In genomic region chr1:44792736-44793502, GRCh38 we compare ENCODE assay signal across 1 cellular context.
A peak's percentile ranks its signal among the peaks of the same experiment; 100 is the strongest.
TF ChIP-seq lines count a peak whose summit lies in the region.

No MANE protein-coding gene starts in this region.

TF ChIP-seq in HEK293, 187 proteins besides CTCF, POLR2A, EP300 and RAD21 (continued from another document):
- TF ChIP-seq ATF2 (tag by site-specific recombination; IDR thresholded peaks at IDR 0.05; ENCODE audit: low read depth) (no peak), ZNF513 (tag by site-specific recombination; IDR thresholded peaks at IDR 0.05) (no peak), ZNF529 (tag by site-specific recombination; IDR thresholded peaks at IDR 0.05; ENCODE audit: insufficient replicate concordance) (no peak), GLIS1 (tag by site-specific recombination; IDR thresholded peaks at IDR 0.05) (no peak), ZNF692 (tag by site-specific recombination; IDR thresholded peaks at IDR 0.05) (peak; percentile 56), ZEB2 (tag by site-specific recombination; IDR thresholded peaks at IDR 0.05) (no peak)
